Comparison of ENCODE assay signal across 1 cellular context in genomic region chrX:39816871-39817731, GRCh38.
TF ChIP-seq lines count a peak whose summit lies in the region.

No MANE protein-coding gene starts in this region.

TF ChIP-seq in HepG2, 621 proteins besides CTCF, POLR2A, EP300 and RAD21 (continued from another document):
- TF ChIP-seq ZNF549 (CRISPR knock-in tag; IDR thresholded peaks at IDR 0.05) (no peak), SETDB1 (CRISPR knock-in tag; IDR thresholded peaks at IDR 0.05; ENCODE audit: borderline replicate concordance) (no peak), ZNF782 (CRISPR knock-in tag; IDR thresholded peaks at IDR 0.05; ENCODE audit: borderline replicate concordance) (no peak), ZSCAN5A (CRISPR knock-in tag; IDR thresholded peaks at IDR 0.05; ENCODE audit: borderline replicate concordance) (no peak), MAF1 (CRISPR knock-in tag; IDR thresholded peaks at IDR 0.05; ENCODE audit: borderline replicate concordance) (no peak), BRD4 (CRISPR knock-in tag; IDR thresholded peaks at IDR 0.05) (no peak), FIP1L1 (IDR thresholded peaks at IDR 0.05; ENCODE audit: borderline replicate concordance, insufficient read depth, low read depth, low read length) (no peak), ZNF282 (IDR thresholded peaks at IDR 0.05; ENCODE audit: partially characterized antibody) (no peak), ZC3H13 (CRISPR knock-in tag; IDR thresholded peaks at IDR 0.05) (no peak), TARDBP (CRISPR knock-in tag; IDR thresholded peaks at IDR 0.05) (no peak), POLR2AphosphoS5 (IDR thresholded peaks at IDR 0.05; ENCODE audit: low read depth, low read length) (no peak)
